ENCODE assay signal across 19 cellular contexts in genomic region chr22:44119669-44120313, GRCh38.
DNase-seq lines count a peak whose midpoint lies in the region; ATAC-seq, FAIRE-seq and TF ChIP-seq lines count a peak whose summit lies in the region.
"Had no signal": no experiment of that assay in that cellular context is flagged by ENCODE, and none has a peak within 500 bp of the region (broad histone marks: within the 10 kb centered on the region; RNA-seq: fewer than 3 reads in every experiment).

No MANE protein-coding gene starts in this region.

- no peak for TF ChIP-seq EP300 in GM12878 (IDR thresholded peaks at IDR 0.05; ENCODE audit: borderline replicate concordance in 1 of 2, control insufficient read depth in 1 of 2, low read depth in 2 of 2, low read length in 2 of 2)

- WGBS in GM12878 (ENCODE audit: insufficient coverage, insufficient replicate concordance, low lambda C conversion rate, missing lambda C conversion rate) = 89% methylated on average over 23 of the region's 23 CpGs

- no peaks in the 10 kb centered on the region for H3K4me1 ChIP-seq in Caco-2
- H3K4me1 ChIP-seq in GM12878 (ENCODE audit: control insufficient read depth, insufficient read depth, low read length) = no peaks in the 10 kb centered on the region
- no peaks in the 10 kb centered on the region for H3K4me1 ChIP-seq in kidney (ENCODE audit: control insufficient read depth in 1 of 2, insufficient read depth in 1 of 2, low read depth in 1 of 2, low read length in 2 of 2)

- RAD21 ChIA-PET in GM12878 (lab: Charles Lee; ENCODE audit: unreplicated experiment) = no interaction called here

- no peak for TF ChIP-seq RAD21 in GM12878 (IDR thresholded peaks at IDR 0.05; ENCODE audit: insufficient read depth, low read depth, low read length)

- H3K9me3 ChIP-seq in Caco-2 (no peaks in the 10 kb centered on the region), GM12878 (replicated peaks; ENCODE audit: control insufficient read depth, insufficient read depth, low read length) (peaks cover 2% of the 10 kb centered on the region; the same call in 2 of the 3 replicates), kidney (ENCODE audit: control insufficient read depth in 1 of 2, low read length in 2 of 2) (peaks cover 0 to 4% of the 10 kb centered on the region in 2 donors)

- no peaks in the 10 kb centered on the region for H3K27me3 Mint-ChIP-seq in Caco-2 (ENCODE audit: insufficient read depth, unreplicated experiment)
- H3K27me3 Mint-ChIP-seq: CD4-positive, CD25-positive, alpha-beta regulatory T cell had no signal

- H3K4me2 ChIP-seq in GM12878 (ENCODE audit: control insufficient read depth, insufficient read depth) = no peak overlapping the region
- H3K4me2 ChIP-seq: BLaER1 treated with 17β-estradiol and CSF1 and Interleukin-3, amounts not matched to agents 10 nM and 100 nM had no signal

- H3K4me3 Mint-ChIP-seq in Caco-2 (ENCODE audit: unreplicated experiment) = no peak overlapping the region
- H3K4me3 Mint-ChIP-seq: CD4-positive, CD25-positive, alpha-beta regulatory T cell; HFFc6 had no signal

- H3K36me3 ChIP-seq in Caco-2 (ENCODE audit: control insufficient read depth, insufficient read depth, low read length) = no peaks in the 10 kb centered on the region
- H3K36me3 ChIP-seq in GM12878 (ENCODE audit: control insufficient read depth in 2 of 2, insufficient read depth in 2 of 2, low read length in 1 of 2) = peaks cover 19% of the 10 kb centered on the region in 2 experiments
- peaks cover 0 to 2% of the 10 kb centered on the region in 2 donors for H3K36me3 ChIP-seq in kidney (ENCODE audit: control insufficient read depth in 1 of 2, insufficient read depth in 2 of 2, low read length in 2 of 2)

- H3K27me3 ChIP-seq in Caco-2 (replicated peaks; ENCODE audit: control insufficient read depth, insufficient read depth, low read length) (no peaks in the 10 kb centered on the region), GM12878 (replicated peaks in 1 of 2; ENCODE audit: control insufficient read depth in 2 of 2, insufficient read depth in 2 of 2, low read length in 1 of 2) (no peaks in the 10 kb centered on the region)
- H3K27me3 ChIP-seq: BLaER1 treated with 17β-estradiol and CSF1 and Interleukin-3, amounts not matched to agents 10 nM and 100 nM had no signal

- no peaks in the 10 kb centered on the region for H4K20me1 ChIP-seq in GM12878 (ENCODE audit: control insufficient read depth, insufficient read depth)

- H3K27ac ChIP-seq in GM12878 (ENCODE audit: control insufficient read depth, insufficient read depth) = no peak overlapping the region
- no peak overlapping the region for H3K27ac ChIP-seq in kidney (ENCODE audit: low read depth in 2 of 2, low read length in 2 of 2)
- H3K27ac ChIP-seq: BLaER1 treated with 17β-estradiol and CSF1 and Interleukin-3, amounts not matched to agents 10 nM and 100 nM had no signal

- peaks cover 6% of the 10 kb centered on the region for H3K36me3 Mint-ChIP-seq in Caco-2 (ENCODE audit: insufficient read depth, unreplicated experiment)

- H3K4me1 Mint-ChIP-seq in Caco-2 (ENCODE audit: low read depth, unreplicated experiment) = no peaks in the 10 kb centered on the region
- H3K4me1 Mint-ChIP-seq: CD4-positive, CD25-positive, alpha-beta regulatory T cell had no signal

- peaks cover 2% of the 10 kb centered on the region for H3K9me3 Mint-ChIP-seq in Caco-2 (ENCODE audit: unreplicated experiment)
- H3K9me3 Mint-ChIP-seq: HFFc6 had no signal

- TF ChIP-seq CTCF in Caco-2 (IDR thresholded peaks at IDR 0.05; ENCODE audit: insufficient read depth in 1 of 2, low read depth in 1 of 2, low read length in 1 of 2, severe bottlenecking in 1 of 2, unreplicated experiment in 1 of 2) (no peak), GM12878 (IDR thresholded peaks at IDR 0.05 in 2 of 3, conservative IDR thresholded peaks at IDR 0.05 in 1 of 3; ENCODE audit: control insufficient read depth in 2 of 3, extremely low read depth in 1 of 3, insufficient read depth in 1 of 3, low read depth in 3 of 3, low read length in 3 of 3) (no peak), kidney (IDR thresholded peaks at IDR 0.05; ENCODE audit: borderline replicate concordance, extremely low read depth, insufficient read depth) (no peak)

- no peak overlapping the region for H3K4me3 ChIP-seq in Caco-2 (ENCODE audit: low read depth, low read length)
- H3K4me3 ChIP-seq in GM12878 = no peak overlapping the region
- no peak overlapping the region for H3K4me3 ChIP-seq in kidney (ENCODE audit: low read length in 2 of 2)
- H3K4me3 ChIP-seq: BLaER1 treated with 17β-estradiol and CSF1 and Interleukin-3, amounts not matched to agents 10 nM and 100 nM had no signal

- intact Hi-C loops in Caco-2 (cut with micrococcal nuclease; ENCODE audit: unreplicated experiment) (no loop called here), GM12878 (cut with micrococcal nuclease; ENCODE audit: unreplicated experiment) (no loop called here), kidney (cut with DNase I) (no loop called here), posterior vena cava (cut with DNase I) (no loop called here)

- no peaks in the 10 kb centered on the region for H3K79me2 ChIP-seq in GM12878 (ENCODE audit: control insufficient read depth, insufficient read depth, low read length)

- CTCF ChIA-PET in Caco-2 (lab: Charles Lee) (no interaction called here), GM12878 (lab: Yijun Ruan, JAX) (interaction anchor here (0.7 kb wide), 1 partner anchor 213 kb away, joined by 3 read pairs; no protein-coding TSS in a partner anchor)

- no peak overlapping the region for H2AFZ ChIP-seq in GM12878 (ENCODE audit: control insufficient read depth, low read depth, low read length)

- DNase-seq in Caco-2 = no peak
- no peak for DNase-seq in GM12878 (ENCODE audit: low read depth, low spot score)
- DNase-seq in kidney = peak; percentile 28
- DNase-seq in posterior vena cava (ENCODE audit: low spot score) = peak; percentile 65
- DNase-seq in stimulated activated CD8-positive, alpha-beta memory T cell treated with anti-CD3 and anti-CD28 coated beads, Interleukin-4, amount 100 ng/mL, for 48 hours = no peak
- no peak for DNase-seq in pons (ENCODE audit: low spot score)
- no peak for DNase-seq in erythroblast (lab: John Stamatoyannopoulos, UW)
- no peak for DNase-seq in NAMALWA (ENCODE audit: low spot score)
- DNase-seq: ACHN; Calu3; CD4-positive, CD25-positive, alpha-beta regulatory T cell; DMS 273 treated with DMSO at 0.1 percent for 48 hours; GOT3; HCEC 1CT; HFFc6 had no signal

- TF ChIP-seq POLR2A in GM12878 (IDR thresholded peaks at IDR 0.05; ENCODE audit: low read depth, low read length) (no peak), erythroblast (IDR thresholded peaks at IDR 0.05; ENCODE audit: low read length) (no peak)

- no peak for ATAC-seq in GM12878
- ATAC-seq: HepG2 had no signal

- in situ Hi-C loops in GM12878 (cut with MboI) = no loop called here

- FAIRE-seq in GM12878 (lab: Jason Lieb, UNC) (no peak), kidney (lab: Jason Lieb, UNC) (no peak)
- FAIRE-seq: GM12891, HepG2, HTR-8/SVneo had no signal

- BruUV-seq in Caco-2 (replicated peaks; lab: Mats Ljungman, UMichigan) (no TSS peak), GM12878 (replicated peaks; lab: Mats Ljungman, UMichigan) (TSS peak; percentile 23)

- H3K27ac Mint-ChIP-seq in Caco-2 (ENCODE audit: unreplicated experiment) = peak overlapping the region; percentile 47
- H3K27ac Mint-ChIP-seq: CD4-positive, CD25-positive, alpha-beta regulatory T cell; HFFc6 had no signal

- no peak overlapping the region for H3K9ac ChIP-seq in GM12878 (ENCODE audit: control insufficient read depth, insufficient read depth, low read length)
- no peak overlapping the region for H3K9ac ChIP-seq in kidney (ENCODE audit: low read length in 2 of 2)
- H3K9ac ChIP-seq: BLaER1 treated with 17β-estradiol and CSF1 and Interleukin-3, amounts not matched to agents 10 nM and 100 nM had no signal

- SMC1A ChIA-PET in GM12878 (lab: Charles Lee; ENCODE audit: uncharacterized antibody, unreplicated experiment) = no interaction called here

- POLR2A ChIA-PET in Caco-2 (lab: Charles Lee) (no interaction called here), GM12878 (lab: Charles Lee) (no interaction called here)

TF ChIP-seq in GM12878, 131 proteins besides CTCF, POLR2A, EP300 and RAD21:
- TF ChIP-seq CEBPZ (IDR thresholded peaks at IDR 0.05; ENCODE audit: low read depth, low read length) (no peak), IKZF1 (conservative IDR thresholded peaks at IDR 0.05) (no peak)

Comparison
In these comparisons a context has a peak if more than half of its experiments do, and no peak if none do; other contexts are left out.
1. DNase-seq: peak in kidney (single experiment) and posterior vena cava (single experiment); none in Caco-2 (0 of 2), GM12878 (single experiment), stimulated activated CD8-positive, alpha-beta memory T cell treated with anti-CD3 and anti-CD28 coated beads, Interleukin-4, amount 100 ng/mL, for 48 hours (single experiment), pons (single experiment), erythroblast (0 of 2) and NAMALWA (single experiment).